In genomic region chr3:58036287-58037032, GRCh38 we compare ENCODE assay signal across 14 cellular contexts. TPM values are rescaled to one million over a fixed set of nuclear protein-coding genes. Genes with fewer than 3 reads are reported as not detected.
A peak's percentile ranks its signal among the peaks of the same experiment; 100 is the strongest.
DNase-seq lines count a peak whose midpoint lies in the region; TF ChIP-seq lines count a peak whose summit lies in the region.
"Had no signal": no experiment of that assay in that cellular context is flagged by ENCODE, and none has a peak within 500 bp of the region (broad histone marks: within the 10 kb centered on the region; RNA-seq: fewer than 3 reads in every experiment).

No MANE protein-coding gene starts in this region.

- H3K79me2 ChIP-seq in parathyroid adenoma = peaks cover 23% of the 10 kb centered on the region

- peaks cover 23% of the 10 kb centered on the region for H3K4me1 ChIP-seq in CD4-positive, alpha-beta memory T cell (ENCODE audit: insufficient read depth, low read length)
- peaks cover 19% of the 10 kb centered on the region for H3K4me1 ChIP-seq in parathyroid adenoma

- H3K27ac Mint-ChIP-seq in CD4-positive, alpha-beta memory T cell = peak overlapping the region in 5 of 7 donors; percentile 80 to 99 (median 95)
- peak overlapping the region; percentile 87 to 99 (median 98) for H3K27ac Mint-ChIP-seq in IgD-negative memory B cell
- H3K27ac Mint-ChIP-seq in endothelial cell (ENCODE audit: unreplicated experiment) = peak overlapping the region; percentile 14

- no peak overlapping the region for H2AFZ ChIP-seq in parathyroid adenoma

- H3K36me3 Mint-ChIP-seq in CD4-positive, alpha-beta memory T cell = peaks cover 0 to 7% of the 10 kb centered on the region in 2 donors
- peaks cover 2% of the 10 kb centered on the region for H3K36me3 Mint-ChIP-seq in IgD-negative memory B cell
- H3K36me3 Mint-ChIP-seq in endothelial cell (ENCODE audit: low read depth, unreplicated experiment) = peaks cover 10% of the 10 kb centered on the region

- H3K27me3 ChIP-seq in CD4-positive, alpha-beta memory T cell (ENCODE audit: insufficient read depth, low read length) = no peaks in the 10 kb centered on the region
- H3K27me3 ChIP-seq in parathyroid adenoma (ENCODE audit: control insufficient read depth, insufficient read depth, low read length) = no peaks in the 10 kb centered on the region

- peak overlapping the region; percentile 34 for H3K4me2 ChIP-seq in parathyroid adenoma (ENCODE audit: low read length)

- peak overlapping the region in 1 of 8 donors; percentile 24 for H3K4me3 Mint-ChIP-seq in CD4-positive, alpha-beta memory T cell
- peak overlapping the region in 2 of 4 donors; percentile 54 to 83 for H3K4me3 Mint-ChIP-seq in IgD-negative memory B cell
- H3K4me3 Mint-ChIP-seq in endothelial cell (ENCODE audit: unreplicated experiment) = no peak overlapping the region

- peaks cover 21 to 38% (median 29%) of the 10 kb centered on the region in 4 donors for H3K4me1 Mint-ChIP-seq in CD4-positive, alpha-beta memory T cell
- H3K4me1 Mint-ChIP-seq in IgD-negative memory B cell (peaks cover 44 to 55% (median 49%) of the 10 kb centered on the region in 3 donors), endothelial cell (ENCODE audit: unreplicated experiment) (peaks cover 30% of the 10 kb centered on the region)

- H3K9me3 Mint-ChIP-seq in CD4-positive, alpha-beta memory T cell = peaks cover 0 to 3% (median 0%) of the 10 kb centered on the region in 8 donors
- no peaks in the 10 kb centered on the region for H3K9me3 Mint-ChIP-seq in IgD-negative memory B cell
- no peaks in the 10 kb centered on the region for H3K9me3 Mint-ChIP-seq in endothelial cell (ENCODE audit: unreplicated experiment)

- no peak overlapping the region for H3K27ac ChIP-seq in CD4-positive, alpha-beta memory T cell (ENCODE audit: low read depth, low read length)
- peak overlapping the region; percentile 10 for H3K27ac ChIP-seq in parathyroid adenoma

- intact Hi-C loops in CD4-positive, alpha-beta memory T cell (cut with micrococcal nuclease) = no loop called here
- intact Hi-C loops in posterior cingulate gyrus (cut with DNase I) = no loop called here

- POLR2A ChIA-PET in CD4-positive, alpha-beta memory T cell (lab: Charles Lee; ENCODE audit: partially characterized antibody) = no interaction called here

- no peaks in the 10 kb centered on the region for H3K36me3 ChIP-seq in CD4-positive, alpha-beta memory T cell (ENCODE audit: insufficient read depth, low read length)
- H3K36me3 ChIP-seq in parathyroid adenoma (ENCODE audit: control insufficient read depth, insufficient read depth, low read length) = no peaks in the 10 kb centered on the region

- no peak for TF ChIP-seq CTCF in endothelial cell (IDR thresholded peaks at IDR 0.05; ENCODE audit: unreplicated experiment)
- TF ChIP-seq CTCF in parathyroid adenoma (IDR thresholded peaks at IDR 0.05) = no peak

- no peak overlapping the region for H3K4me3 ChIP-seq in CD4-positive, alpha-beta memory T cell (ENCODE audit: low read length in 2 of 2)
- H3K4me3 ChIP-seq in parathyroid adenoma (ENCODE audit: low read depth, low read length) = no peak overlapping the region

- no peaks in the 10 kb centered on the region for H3K9me3 ChIP-seq in CD4-positive, alpha-beta memory T cell (ENCODE audit: control insufficient read depth in 1 of 2, low read length in 2 of 2)
- H3K9me3 ChIP-seq in parathyroid adenoma (ENCODE audit: control insufficient read depth, low read length) = no peaks in the 10 kb centered on the region

- CTCF ChIA-PET in CD4-positive, alpha-beta memory T cell (lab: Charles Lee; ENCODE audit: partially characterized antibody) = interaction anchor here (1.3 to 1.6 kb wide), 3 partner anchors 13 to 131 kb away, joined by 5 read pairs; partner anchors contain the start of gene FLNB

- H3K9ac ChIP-seq in parathyroid adenoma = no peak overlapping the region

- DNase-seq in CD4-positive, alpha-beta memory T cell = no peak
- DNase-seq in endothelial cell (ENCODE audit: low spot score) = no peak
- DNase-seq in AG08395 (ENCODE audit: low spot score) = no peak
- DNase-seq in NCI-H1436 treated with DMSO at 0.1 percent for 48 hours (lab: John Stamatoyannopoulos, UW) = no peak
- DNase-seq in posterior cingulate gyrus = no peak
- DNase-seq in GM19240 (ENCODE audit: insufficient read length, low spot score) = no peak
- DNase-seq: C1 segment of cervical spinal cord, foreskin fibroblast, left cardiac atrium, MV-4-11, occipital lobe had no signal

- H3K27me3 Mint-ChIP-seq in CD4-positive, alpha-beta memory T cell = no peaks in the 10 kb centered on the region
- H3K27me3 Mint-ChIP-seq in IgD-negative memory B cell (no peaks in the 10 kb centered on the region), endothelial cell (ENCODE audit: unreplicated experiment) (no peaks in the 10 kb centered on the region)
- H3K27me3 Mint-ChIP-seq: activated naive CD8-positive, alpha-beta T cell had no signal

RNA-seq across cellular contexts. Expression of gene FLNB, which starts 28.2 kb away (rescaled TPM):
- total RNA-seq in CD4-positive, alpha-beta memory T cell = 10 to 100 TPM; 22.5 to 28.5 TPM
- 10 to 100 TPM in 1 of 2 donors, 1 to 10 TPM in 1; 3.9 to 14.6 TPM for polyA plus RNA-seq in CD4-positive, alpha-beta memory T cell
- 19.7 TPM for polyA plus RNA-seq in IgD-negative memory B cell
- 216 TPM for total RNA-seq in endothelial cell (ENCODE audit: unreplicated experiment)

Comparison
In these comparisons a context has a peak if more than half of its experiments do, and no peak if none do; other contexts are left out.
1. H3K27ac Mint-ChIP-seq: peak in every context shown above with its lines; median percentile 98 in IgD-negative memory B cell; 95 in CD4-positive, alpha-beta memory T cell; 14 in endothelial cell.